11 cellular contexts compared by ENCODE assay signal in genomic region chr20:63854069-63854765, GRCh38. TPM values are rescaled to one million over a fixed set of nuclear protein-coding genes. Genes with fewer than 3 reads are reported as not detected.
DNase-seq lines count a peak whose midpoint lies in the region; ATAC-seq, FAIRE-seq and TF ChIP-seq lines count a peak whose summit lies in the region.
"Had no signal": no experiment of that assay in that cellular context is flagged by ENCODE, and none has a peak within 500 bp of the region (broad histone marks: within the 10 kb centered on the region; RNA-seq: fewer than 3 reads in every experiment).

No MANE protein-coding gene starts in this region.

- peaks cover 6% of the 10 kb centered on the region for H3K4me1 Mint-ChIP-seq in astrocyte (ENCODE audit: low read depth, unreplicated experiment)

- no peak for ATAC-seq in HG03342 (IDR thresholded peaks at IDR 0.05; ENCODE audit: unreplicated experiment)

- H3K27ac ChIP-seq in HL-60 (replicated peaks): peak overlapping the region; percentile 54
- H3K27ac ChIP-seq in astrocyte (ENCODE audit: low read depth, low read length): no peak overlapping the region
- H3K27ac ChIP-seq in liver (ENCODE audit: low read depth in 1 of 2, low read length in 2 of 2): peak overlapping the region; percentile 35 to 67
- H3K27ac ChIP-seq in substantia nigra (ENCODE audit: low read depth, low read length, poor library complexity, severe bottlenecking): peak overlapping the region; percentile 5

- H3K4me1 ChIP-seq in astrocyte (ENCODE audit: insufficient read depth, low read length): peaks cover 32% of the 10 kb centered on the region
- H3K4me1 ChIP-seq in liver (ENCODE audit: control insufficient read depth in 4 of 4, insufficient read depth in 4 of 4, low read length in 3 of 4): peaks cover 2 to 8% (median 6%) of the 10 kb centered on the region in 4 donors

- H3K36me3 ChIP-seq in astrocyte (ENCODE audit: insufficient read depth, low read length): no peaks in the 10 kb centered on the region
- H3K36me3 ChIP-seq in liver (ENCODE audit: control insufficient read depth in 4 of 4, insufficient read depth in 3 of 4, low read depth in 1 of 4, low read length in 3 of 4): no peaks in the 10 kb centered on the region

- H3K4me2 ChIP-seq in astrocyte (ENCODE audit: low read length): peak overlapping the region; percentile 67

- H3K4me3 Mint-ChIP-seq in astrocyte (ENCODE audit: unreplicated experiment): no peak overlapping the region

- no peak for TF ChIP-seq CTCF in HL-60 (IDR thresholded peaks at IDR 0.05; ENCODE audit: insufficient read depth, low read length)
- TF ChIP-seq CTCF in astrocyte (IDR thresholded peaks at IDR 0.05; ENCODE audit: insufficient read depth, low read depth, low read length): no peak
- no peak for TF ChIP-seq CTCF in liver (IDR thresholded peaks at IDR 0.05; ENCODE audit: low read depth, low read length, missing input control)

- no peaks in the 10 kb centered on the region for H3K9me3 Mint-ChIP-seq in astrocyte (ENCODE audit: unreplicated experiment)
- H3K9me3 Mint-ChIP-seq: neural crest cell had no signal

- no peak for TF ChIP-seq RAD21 in liver (IDR thresholded peaks at IDR 0.05)

- DNase-seq in HL-60 (ENCODE audit: low read depth in 1 of 2, low spot score in 1 of 2): no peak
- DNase-seq in astrocyte (ENCODE audit: low read depth): no peak
- DNase-seq in substantia nigra (lab: John Stamatoyannopoulos, UW): peak in 1 of 49 donors; percentile 13
- no peak for DNase-seq in OCI-M1 (lab: John Stamatoyannopoulos, UW)
- no peak for DNase-seq in central memory CD4-positive, alpha-beta T cell
- DNase-seq in NCI-H2171 (lab: John Stamatoyannopoulos, UW): no peak
- DNase-seq: activated CD4-positive, alpha-beta T cell treated with anti-CD3 and anti-CD28 coated beads, Interleukin-2, amount 50 U/mL, for 48 hours; NCI-H345 had no signal

- H3K27ac Mint-ChIP-seq in astrocyte (ENCODE audit: unreplicated experiment): no peak overlapping the region

- H3K27me3 ChIP-seq in HL-60 (ENCODE audit: insufficient read depth, poor library complexity, severe bottlenecking): no peaks in the 10 kb centered on the region
- H3K27me3 ChIP-seq in astrocyte (ENCODE audit: insufficient read depth, low read length): peaks cover 4% of the 10 kb centered on the region
- no peaks in the 10 kb centered on the region for H3K27me3 ChIP-seq in liver (ENCODE audit: control insufficient read depth in 4 of 4, insufficient read depth in 4 of 4, low read length in 3 of 4)

- no peak for FAIRE-seq in astrocyte (lab: Jason Lieb, UNC)

- H3K9me3 ChIP-seq in astrocyte (ENCODE audit: insufficient read depth, low read depth, low read length) (no peaks in the 10 kb centered on the region), liver (ENCODE audit: control insufficient read depth in 4 of 4, low read length in 3 of 4) (no peaks in the 10 kb centered on the region)

- peak overlapping the region; percentile 47 for H2AFZ ChIP-seq in astrocyte (ENCODE audit: low read depth, low read length)

- H3K79me2 ChIP-seq in astrocyte (ENCODE audit: insufficient read depth, low read length): no peaks in the 10 kb centered on the region

- no peaks in the 10 kb centered on the region for H3K36me3 Mint-ChIP-seq in astrocyte (ENCODE audit: low read depth, unreplicated experiment)

- H3K4me3 ChIP-seq in HL-60 (replicated peaks; ENCODE audit: insufficient read depth, low read length) (no peak overlapping the region), astrocyte (ENCODE audit: insufficient read depth, low read depth, low read length) (no peak overlapping the region), liver (ENCODE audit: low read depth in 1 of 3, low read length in 3 of 3) (no peak overlapping the region)

- H3K27me3 Mint-ChIP-seq in astrocyte (ENCODE audit: low read depth, unreplicated experiment): no peaks in the 10 kb centered on the region

- H3K9ac ChIP-seq in astrocyte (ENCODE audit: low read length): peak overlapping the region; percentile 14
- H3K9ac ChIP-seq in liver (ENCODE audit: low read depth in 1 of 2, low read length in 2 of 2): no peak overlapping the region

- 53% methylated on average over 17 of the region's 17 CpGs for WGBS in liver

- H4K20me1 ChIP-seq in astrocyte (ENCODE audit: insufficient read depth, low read length): no peaks in the 10 kb centered on the region

TF ChIP-seq in liver, 16 proteins besides CTCF, POLR2A, EP300 and RAD21:
- TF ChIP-seq REST (IDR thresholded peaks at IDR 0.05): no peak
- no peak for TF ChIP-seq YY1 (IDR thresholded peaks at IDR 0.05)
- TF ChIP-seq EGR1 (IDR thresholded peaks at IDR 0.05; ENCODE audit: low read depth in 2 of 2): no peak
- TF ChIP-seq TAF1 (conservative IDR thresholded peaks at IDR 0.05): no peak
- TF ChIP-seq JUND (IDR thresholded peaks at IDR 0.05): no peak
- TF ChIP-seq NR2F2 (IDR thresholded peaks at IDR 0.05): no peak
- TF ChIP-seq RXRA (IDR thresholded peaks at IDR 0.05): no peak

RNA-seq across cellular contexts. Expression of gene ABHD16B, which starts 7.1 kb away (rescaled TPM):
- total RNA-seq in astrocyte (not detected in 2 replicates), liver (not detected)
- under 1 TPM in 1 of 2 donors, not detected in 1; 0.10 TPM for polyA plus RNA-seq in liver
- total RNA-seq: neural crest cell had no signal

RNA-seq across cellular contexts. Expression of gene TPD52L2, which starts 10.9 kb away (rescaled TPM):
- total RNA-seq in astrocyte (145 TPM in 2 replicates), liver (10 to 100 TPM; 25.3 to 31.2 TPM)
- polyA plus RNA-seq in liver: 10 to 100 TPM; 12.3 to 33.0 TPM

RNA-seq across cellular contexts. Expression of gene ZBTB46, which starts 23.2 kb away (rescaled TPM):
- 12.9 and 13.9 TPM in 2 replicates for total RNA-seq in astrocyte
- total RNA-seq in liver: 10 to 100 TPM in 1 of 2 donors, 1 to 10 TPM in 1; 8.2 to 12.1 TPM
- polyA plus RNA-seq in liver: 1 to 10 TPM in 1 of 2 donors, under 1 TPM in 1; 0.79 to 1.2 TPM

RNA-seq across cellular contexts. Expression of gene DNAJC5, which starts 40.7 kb away (rescaled TPM):
- total RNA-seq in astrocyte (64.6 and 65.6 TPM in 2 replicates), liver (10 to 100 TPM; 22.4 to 28.6 TPM)
- 10 to 100 TPM in 1 of 2 donors, 1 to 10 TPM in 1; 8.2 to 15.0 TPM for polyA plus RNA-seq in liver
